In the genomic region with DNA sequence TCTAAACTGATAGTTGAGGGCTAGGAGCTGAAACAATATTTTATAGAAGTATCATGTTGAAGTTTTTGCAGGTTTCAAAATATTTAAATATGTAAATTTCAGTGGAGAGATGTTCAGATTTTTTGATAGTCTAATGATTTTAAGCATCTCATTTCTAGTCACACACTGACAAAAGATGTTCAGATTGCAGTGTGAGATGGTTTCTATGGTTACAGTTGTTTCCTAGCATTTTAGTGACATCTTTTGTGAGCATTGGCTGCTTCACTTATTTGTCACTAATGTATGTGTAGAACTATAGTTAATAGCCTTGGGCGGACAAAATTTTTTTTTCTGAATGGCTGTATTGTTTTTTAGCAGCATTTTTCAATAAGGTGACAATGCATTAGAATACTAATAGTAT, we compare ENCODE assay signal across 15 cellular contexts.
A peak's percentile ranks its signal among the peaks of the same experiment; 100 is the strongest.
DNase-seq lines count a peak whose midpoint lies in the region; ATAC-seq, FAIRE-seq and TF ChIP-seq lines count a peak whose summit lies in the region.
"Had no signal": no experiment of that assay in that cellular context is flagged by ENCODE, and none has a peak within 500 bp of the region (broad histone marks: within the 10 kb centered on the region; RNA-seq: fewer than 3 reads in every experiment).

No MANE protein-coding gene starts in this region.

- DNase-seq in HepG2 (ENCODE audit: low spot score) (no peak), right lobe of liver (no peak), NCI-H748 (lab: John Stamatoyannopoulos, UW; ENCODE audit: unreplicated experiment) (peak; percentile 97), fibroblast of mammary gland (ENCODE audit: low read depth) (peak; percentile 16)
- DNase-seq in stimulated activated CD4-positive, alpha-beta T cell treated with anti-CD3 and anti-CD28 coated beads, Interleukin-2, amount 100 ng/mL, for 24 hours = no peak
- DNase-seq: 8988T, KG1, NCI-H1092, NCI-H2081 treated with DMSO at 0.1 percent for 48 hours, SHP77 treated with DMSO at 0.1 percent for 48 hours had no signal

- FAIRE-seq in HepG2 (lab: Jason Lieb, UNC) = no peak
- FAIRE-seq: GM18507 had no signal

- H3K27ac ChIP-seq in HepG2 (ENCODE audit: extremely low read length, insufficient read depth, low read length) (no peak overlapping the region), right lobe of liver (no peak overlapping the region)
- H3K27ac ChIP-seq: BLaER1 treated with 17β-estradiol and CSF1 and Interleukin-3, amounts not matched to agents 10 nM and 100 nM had no signal

- H3K9me3 ChIP-seq in HepG2 (ENCODE audit: low read length) (no peaks in the 10 kb centered on the region), right lobe of liver (no peaks in the 10 kb centered on the region)
- H3K9me3 ChIP-seq: BLaER1 treated with 17β-estradiol and CSF1 and Interleukin-3, amounts not matched to agents 10 nM and 100 nM had no signal

- no peak for ATAC-seq in HepG2
- no peak for ATAC-seq in right lobe of liver
- no peak for ATAC-seq in GM21723 (IDR thresholded peaks at IDR 0.05; ENCODE audit: unreplicated experiment)
- no peak for ATAC-seq in HG03439 (IDR thresholded peaks at IDR 0.05; ENCODE audit: unreplicated experiment)
- no peak for ATAC-seq in HG02623 (IDR thresholded peaks at IDR 0.05; ENCODE audit: unreplicated experiment)

- TF ChIP-seq RAD21 in HepG2 (CRISPR knock-in tag; IDR thresholded peaks at IDR 0.05) = no peak

- TF ChIP-seq CTCF in HepG2 (CRISPR knock-in tag; IDR thresholded peaks at IDR 0.05) = no peak
- TF ChIP-seq CTCF in right lobe of liver (IDR thresholded peaks at IDR 0.05) = no peak
- TF ChIP-seq CTCF in fibroblast of mammary gland (conservative IDR thresholded peaks at IDR 0.05; ENCODE audit: control insufficient read depth, insufficient read depth, low read depth, low read length) = no peak

- CTCF ChIA-PET in HepG2 (lab: Yijun Ruan, JAX; ENCODE audit: low intra/inter-chr PET ratio, low total read pairs) = no interaction called here

- H2AFZ ChIP-seq in HepG2 (ENCODE audit: low read length) = no peak overlapping the region

- intact Hi-C loops in HepG2 (cut with micrococcal nuclease; ENCODE audit: unreplicated experiment) = no loop called here
- intact Hi-C loops in right lobe of liver (cut with DNase I) = no loop called here

- no peak for TF ChIP-seq EP300 in HepG2 (IDR thresholded peaks at IDR 0.05; ENCODE audit: low read depth in 2 of 2, low read length in 2 of 2)
- no peak for TF ChIP-seq EP300 in HepG2 (CRISPR knock-in tag; IDR thresholded peaks at IDR 0.05; ENCODE audit: borderline replicate concordance)

- TF ChIP-seq POLR2A in HepG2 (IDR thresholded peaks at IDR 0.05; ENCODE audit: insufficient read depth in 1 of 2, low read depth in 2 of 2, low read length in 2 of 2) = no peak
- TF ChIP-seq POLR2A in right lobe of liver (IDR thresholded peaks at IDR 0.05) = no peak

- no peaks in the 10 kb centered on the region for H3K79me2 ChIP-seq in HepG2 (ENCODE audit: insufficient read depth, low read length)

- H3K9ac ChIP-seq in HepG2 (ENCODE audit: insufficient read depth, low read depth, low read length) = no peak overlapping the region
- H3K9ac ChIP-seq: BLaER1 treated with 17β-estradiol and CSF1 and Interleukin-3, amounts not matched to agents 10 nM and 100 nM had no signal

- H3K4me3 ChIP-seq in HepG2 (replicated peaks in 1 of 3; ENCODE audit: insufficient read depth in 1 of 3, low read depth in 2 of 3, low read length in 3 of 3) (no peak overlapping the region), right lobe of liver (no peak overlapping the region), fibroblast of mammary gland (ENCODE audit: control insufficient read depth, low read depth, low read length) (no peak overlapping the region)
- H3K4me3 ChIP-seq: BLaER1 treated with 17β-estradiol and CSF1 and Interleukin-3, amounts not matched to agents 10 nM and 100 nM had no signal

- H3K27me3 ChIP-seq in HepG2 (ENCODE audit: control insufficient read depth in 1 of 2, insufficient read depth in 2 of 2, low read length in 2 of 2) (no peaks in the 10 kb centered on the region), right lobe of liver (no peaks in the 10 kb centered on the region)
- H3K27me3 ChIP-seq: BLaER1 treated with 17β-estradiol and CSF1 and Interleukin-3, amounts not matched to agents 10 nM and 100 nM had no signal

- POLR2A ChIA-PET in HepG2 (lab: Yijun Ruan, JAX) = no interaction called here

- WGBS in HepG2 (ENCODE audit: low lambda C conversion rate) = 2% methylated on average over 1 of the region's 1 CpG
- 76% methylated on average over 1 of the region's 1 CpG for WGBS in right lobe of liver (ENCODE audit: insufficient coverage, low coverage, low lambda C conversion rate, missing lambda C conversion rate)

- no TSS peak for BruUV-seq in HepG2 (replicated peaks; lab: Mats Ljungman, UMichigan)

- H3K36me3 ChIP-seq in HepG2 (replicated peaks in 1 of 2; ENCODE audit: control insufficient read depth in 1 of 2, insufficient read depth in 2 of 2, low read length in 2 of 2) (no peaks in the 10 kb centered on the region), right lobe of liver (no peaks in the 10 kb centered on the region)
- H3K36me3 ChIP-seq: BLaER1 treated with 17β-estradiol and CSF1 and Interleukin-3, amounts not matched to agents 10 nM and 100 nM had no signal

- H3K4me2 ChIP-seq in HepG2 (ENCODE audit: low read depth, low read length) = no peak overlapping the region
- H3K4me2 ChIP-seq: BLaER1 treated with 17β-estradiol and CSF1 and Interleukin-3, amounts not matched to agents 10 nM and 100 nM had no signal

- in situ Hi-C loops in HepG2 (cut with HindIII; ENCODE audit: extremely low pct_ligation_motif_present, low pct_unique_long_range_greater_than_20kb) = no loop called here

- H4K20me1 ChIP-seq in HepG2 (ENCODE audit: insufficient read depth, low read length) = no peaks in the 10 kb centered on the region
- H4K20me1 ChIP-seq: BLaER1 treated with 17β-estradiol and CSF1 and Interleukin-3, amounts not matched to agents 10 nM and 100 nM had no signal

- H3K4me1 ChIP-seq in HepG2 (ENCODE audit: insufficient read depth, low read length) = no peaks in the 10 kb centered on the region
- H3K4me1 ChIP-seq in right lobe of liver = no peaks in the 10 kb centered on the region
- H3K4me1 ChIP-seq: BLaER1 treated with 17β-estradiol and CSF1 and Interleukin-3, amounts not matched to agents 10 nM and 100 nM had no signal

TF ChIP-seq in HepG2, 621 proteins besides CTCF, POLR2A, EP300 and RAD21:
- TF ChIP-seq MED8 (CRISPR knock-in tag; IDR thresholded peaks at IDR 0.05; ENCODE audit: insufficient replicate concordance) = no peak
- peak; percentile 21; the same call in 1 of the 2 replicates for TF ChIP-seq RFX1 (IDR thresholded peaks at IDR 0.05)

Comparison
In these comparisons a context has a peak if more than half of its experiments do, and no peak if none do; other contexts are left out.
1. DNase-seq: peak in NCI-H748 (single experiment) and fibroblast of mammary gland (single experiment); none in HepG2 (single experiment), right lobe of liver (0 of 3) and stimulated activated CD4-positive, alpha-beta T cell treated with anti-CD3 and anti-CD28 coated beads, Interleukin-2, amount 100 ng/mL, for 24 hours (0 of 2).